ENCODE assay signal across 10 cellular contexts in the genomic region with DNA sequence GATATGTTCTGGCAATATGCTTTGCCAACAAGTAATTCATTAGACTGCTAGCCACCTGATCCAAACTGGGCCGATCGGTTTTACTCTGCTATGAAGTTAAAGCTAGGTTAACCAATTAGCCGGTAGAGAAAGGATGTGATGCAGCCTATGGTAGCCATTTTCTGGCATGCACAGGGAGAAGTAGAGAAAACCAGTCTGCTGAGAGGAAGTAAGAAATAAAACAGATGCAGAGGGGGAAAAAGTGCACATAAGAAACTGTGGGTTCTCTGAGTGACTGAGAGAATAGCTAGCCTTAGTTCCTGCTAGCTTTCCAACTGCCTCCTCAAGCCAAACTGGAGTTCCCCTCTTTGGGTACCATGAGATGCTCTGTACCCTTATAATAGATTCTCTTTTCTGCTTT. TPM values are rescaled to one million over a fixed set of nuclear protein-coding genes. Genes with fewer than 3 reads are reported as not detected.
A peak's percentile ranks its signal among the peaks of the same experiment; 100 is the strongest.
DNase-seq lines count a peak whose midpoint lies in the region; ATAC-seq and TF ChIP-seq lines count a peak whose summit lies in the region.
"Had no signal": no experiment of that assay in that cellular context is flagged by ENCODE, and none has a peak within 500 bp of the region (broad histone marks: within the 10 kb centered on the region; RNA-seq: fewer than 3 reads in every experiment).

No MANE protein-coding gene starts in this region.

- H3K9me3 Mint-ChIP-seq in activated naive CD8-positive, alpha-beta T cell (ENCODE audit: low read depth) = no peaks in the 10 kb centered on the region

- peak; percentile 61 for ATAC-seq in GM19397 (IDR thresholded peaks at IDR 0.05; ENCODE audit: unreplicated experiment)
- ATAC-seq in HG03378 (IDR thresholded peaks at IDR 0.05; ENCODE audit: unreplicated experiment) = peak; percentile 66

- H3K4me1 ChIP-seq in uterus = peaks cover 0 to 5% of the 10 kb centered on the region in 2 donors

- H3K4me1 Mint-ChIP-seq in activated naive CD8-positive, alpha-beta T cell (ENCODE audit: low read depth) = peaks cover 73% of the 10 kb centered on the region

- H3K27me3 ChIP-seq in uterus = no peaks in the 10 kb centered on the region
- H3K27me3 ChIP-seq: suprapubic skin had no signal

- DNase-seq in GF-D8 (lab: John Stamatoyannopoulos, UW) (peak; percentile 20), NCI-H1092 treated with DMSO at 0.1 percent for 48 hours (lab: John Stamatoyannopoulos, UW) (no peak), uterus (no peak), hepatic stellate cell (ENCODE audit: low spot score) (no peak), foreskin melanocyte (no peak)

- no peaks in the 10 kb centered on the region for H3K9me3 ChIP-seq in uterus
- H3K9me3 ChIP-seq: suprapubic skin had no signal

- H3K36me3 ChIP-seq in uterus = no peaks in the 10 kb centered on the region
- H3K36me3 ChIP-seq: suprapubic skin had no signal

- H3K4me3 Mint-ChIP-seq in activated naive CD8-positive, alpha-beta T cell = peak overlapping the region; percentile 3

- H3K36me3 Mint-ChIP-seq in activated naive CD8-positive, alpha-beta T cell = peaks cover 5% of the 10 kb centered on the region

- TF ChIP-seq POLR2A in uterus (IDR thresholded peaks at IDR 0.05) = no peak

- H3K27ac Mint-ChIP-seq in activated naive CD8-positive, alpha-beta T cell = peak overlapping the region; percentile 67

- H3K27me3 Mint-ChIP-seq in activated naive CD8-positive, alpha-beta T cell = no peaks in the 10 kb centered on the region

- H3K27ac ChIP-seq in uterus = no peak overlapping the region
- H3K27ac ChIP-seq: epithelial cell of prostate, suprapubic skin had no signal

- TF ChIP-seq CTCF in uterus (IDR thresholded peaks at IDR 0.05) = no peak

- no peak overlapping the region for H3K4me3 ChIP-seq in uterus
- H3K4me3 ChIP-seq: suprapubic skin had no signal

- intact Hi-C loops in uterus (cut with DNase I; ENCODE audit: low total_unique reads) = no loop called here

RNA-seq across cellular contexts. Expression of a gene that starts 52.8 kb away (rescaled TPM):
- 10 to 100 TPM; 21.0 to 69.4 (median 50.4) TPM for total RNA-seq in uterus

RNA-seq across cellular contexts. Expression of a gene that starts 53.1 kb away (rescaled TPM):
- 10 to 100 TPM in 3 of 4 donors, 1 to 10 TPM in 1; 10.0 to 40.2 (median 25.6) TPM for total RNA-seq in uterus
